20 cellular contexts compared by ENCODE assay signal in the genomic region with DNA sequence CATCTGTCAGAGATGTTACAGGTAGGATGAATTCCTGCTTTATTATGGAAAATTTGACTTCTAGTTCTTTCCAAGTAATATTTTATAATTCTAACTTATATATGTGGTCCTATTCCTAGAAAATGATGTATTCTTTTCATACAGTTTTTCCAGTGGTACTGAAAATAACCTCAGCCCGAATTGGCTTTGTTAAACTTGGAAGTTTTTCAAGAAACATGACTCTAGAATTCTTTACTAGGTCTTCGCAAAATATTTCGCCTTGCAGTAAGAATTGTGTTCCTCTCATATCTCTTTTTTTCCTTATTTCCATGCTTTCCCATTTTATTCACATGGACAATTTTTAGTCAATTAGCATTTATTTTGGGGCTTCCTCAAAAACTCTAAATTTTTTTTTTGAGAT.
DNase-seq lines count a peak whose midpoint lies in the region; ATAC-seq and TF ChIP-seq lines count a peak whose summit lies in the region.
"Had no signal": no experiment of that assay in that cellular context is flagged by ENCODE, and none has a peak within 500 bp of the region (broad histone marks: within the 10 kb centered on the region; RNA-seq: fewer than 3 reads in every experiment).

No MANE protein-coding gene starts in this region.

- H3K4me1 ChIP-seq in right atrium auricular region (peaks cover 0 to 37% of the 10 kb centered on the region in 2 donors), gastroesophageal sphincter (peaks cover 6 to 54% (median 7%) of the 10 kb centered on the region in 3 donors)
- H3K4me1 ChIP-seq: Caco-2 had no signal

- H3K9me3 Mint-ChIP-seq in effector memory CD8-positive, alpha-beta T cell: no peaks in the 10 kb centered on the region

- H3K27ac ChIP-seq in right atrium auricular region: peak overlapping the region; percentile 17
- H3K27ac ChIP-seq in gastroesophageal sphincter: peak overlapping the region in 3 of 4 donors; percentile 44 to 51 (median 50)
- H3K27ac ChIP-seq: C4-2B, KMS-11 had no signal

- H3K27me3 ChIP-seq in right atrium auricular region: no peaks in the 10 kb centered on the region
- H3K27me3 ChIP-seq in gastroesophageal sphincter: no peaks in the 10 kb centered on the region

- H3K9me3 ChIP-seq in right atrium auricular region: no peaks in the 10 kb centered on the region
- no peaks in the 10 kb centered on the region for H3K9me3 ChIP-seq in gastroesophageal sphincter
- H3K9me3 ChIP-seq: Caco-2 had no signal

- H3K36me3 ChIP-seq in right atrium auricular region (no peaks in the 10 kb centered on the region), gastroesophageal sphincter (no peaks in the 10 kb centered on the region)

- no peak overlapping the region for H3K4me3 ChIP-seq in right atrium auricular region
- no peak overlapping the region for H3K4me3 ChIP-seq in gastroesophageal sphincter

- no peaks in the 10 kb centered on the region for H3K27me3 Mint-ChIP-seq in effector memory CD8-positive, alpha-beta T cell

- peaks cover 6% of the 10 kb centered on the region for H3K36me3 Mint-ChIP-seq in effector memory CD8-positive, alpha-beta T cell (ENCODE audit: insufficient read depth)

- 15 to 16% methylated on average over 3 of the region's 3 CpGs for WGBS in gastroesophageal sphincter (ENCODE audit: low coverage in 1 of 2), 2 donors

- H3K4me1 Mint-ChIP-seq in effector memory CD8-positive, alpha-beta T cell (ENCODE audit: low read depth in 2 of 2): peaks cover 0 to 4% of the 10 kb centered on the region in 2 donors

- no peak for TF ChIP-seq CTCF in right atrium auricular region (IDR thresholded peaks at IDR 0.05)
- TF ChIP-seq CTCF in gastroesophageal sphincter (IDR thresholded peaks at IDR 0.05): no peak

- DNase-seq in right atrium auricular region (ENCODE audit: low spot score): no peak
- DNase-seq in left cardiac atrium: no peak
- DNase-seq in dedifferentiated amniotic fluid mesenchymal stem cell (ENCODE audit: extremely low spot score): peak; percentile 30
- no peak for DNase-seq in effector memory CD8-positive, alpha-beta T cell
- no peak for DNase-seq in globus pallidus (ENCODE audit: low spot score)
- DNase-seq in SIG-M5 treated with dmso at 0.1 percent for 504 hours (lab: John Stamatoyannopoulos, UW; ENCODE audit: unreplicated experiment): no peak
- DNase-seq: Caco-2; DMS153; EL; H9; NCI-H1436; NCI-H2029; NCI-H2171 treated with DMSO at 0.1 percent for 48 hours; NCI-H446 treated with DMSO at 0.1 percent for 48 hours; NK-92 treated with Interleukin-12 subunit alpha and Interleukin-12 subunit beta, amount 100 ng/mL, for 24 hours had no signal

- no peak overlapping the region for H3K4me3 Mint-ChIP-seq in effector memory CD8-positive, alpha-beta T cell
- H3K4me3 Mint-ChIP-seq: H9 had no signal

- H3K27ac Mint-ChIP-seq in effector memory CD8-positive, alpha-beta T cell: no peak overlapping the region

- ATAC-seq in left cardiac atrium (no peak), gastroesophageal sphincter (no peak), GM21423 (IDR thresholded peaks at IDR 0.05; ENCODE audit: unreplicated experiment) (no peak)
- ATAC-seq in effector memory CD8-positive, alpha-beta T cell (replicated peaks): no peak
- ATAC-seq: HepG2 had no signal

- no peak for TF ChIP-seq EP300 in gastroesophageal sphincter (IDR thresholded peaks at IDR 0.05)

- intact Hi-C loops in left cardiac atrium (cut with DNase I): no loop called here

- no peak for TF ChIP-seq POLR2A in gastroesophageal sphincter (IDR thresholded peaks at IDR 0.05)
